ENCODE assay signal across 15 cellular contexts in the genomic region with DNA sequence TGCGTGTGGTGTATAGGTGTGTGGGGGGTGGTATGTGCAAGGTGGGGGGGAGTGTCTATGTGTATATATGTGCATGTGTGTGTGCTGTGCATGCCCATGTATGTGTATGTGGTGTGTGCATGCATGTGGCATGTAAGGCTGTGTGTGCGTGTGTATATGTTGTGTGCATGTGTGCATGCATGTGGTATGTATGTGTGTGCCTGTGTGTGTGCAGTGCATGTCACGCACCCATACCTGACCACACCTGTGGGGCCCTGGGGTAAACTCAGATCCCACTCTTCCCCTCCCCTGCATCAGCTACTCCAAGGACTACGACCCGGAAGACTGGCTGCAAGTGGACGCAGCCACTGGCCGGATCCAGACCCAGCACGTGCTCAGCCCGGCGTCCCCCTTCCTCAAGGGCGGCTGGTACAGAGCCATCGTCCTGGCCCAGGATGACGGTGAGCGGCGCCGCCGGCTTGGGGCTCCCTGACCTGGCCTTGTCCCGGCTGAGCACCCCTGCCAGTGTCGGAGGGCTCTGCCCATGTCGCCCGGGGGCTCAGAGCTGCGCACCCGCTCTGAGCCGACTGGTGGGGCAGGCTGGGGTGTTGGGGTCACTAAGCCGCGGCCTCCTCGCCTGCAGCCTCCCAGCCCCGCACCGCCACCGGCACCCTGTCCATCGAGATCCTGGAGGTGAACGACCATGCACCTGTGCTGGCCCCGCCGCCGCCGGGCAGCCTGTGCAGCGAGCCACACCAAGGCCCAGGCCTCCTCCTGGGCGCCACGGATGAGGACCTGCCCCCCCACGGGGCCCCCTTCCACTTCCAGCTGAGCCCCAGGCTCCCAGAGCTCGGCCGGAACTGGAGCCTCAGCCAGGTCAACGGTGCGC. TPM values are rescaled to one million over a fixed set of nuclear protein-coding genes. Genes with fewer than 3 reads are reported as not detected.
DNase-seq lines count a peak whose midpoint lies in the region; ATAC-seq, FAIRE-seq and TF ChIP-seq lines count a peak whose summit lies in the region.
"Had no signal": no experiment of that assay in that cellular context is flagged by ENCODE, and none has a peak within 500 bp of the region (broad histone marks: within the 10 kb centered on the region; RNA-seq: fewer than 3 reads in every experiment).

No MANE protein-coding gene starts in this region.

- H3K9me3 Mint-ChIP-seq in CD4-positive, alpha-beta memory T cell: peaks cover 0 to 8% (median 0%) of the 10 kb centered on the region in 8 donors
- H3K9me3 Mint-ChIP-seq in naive B cell: peaks cover 0 to 6% (median 0%) of the 10 kb centered on the region in 7 donors

- H3K4me3 Mint-ChIP-seq in CD4-positive, alpha-beta memory T cell: peak overlapping the region in 7 of 8 donors; percentile 9 to 62 (median 49)
- peak overlapping the region in 7 of 8 donors; percentile 13 to 63 (median 35) for H3K4me3 Mint-ChIP-seq in naive B cell

- BruUV-seq in A673 (replicated peaks; lab: Mats Ljungman, UMichigan): no TSS peak

- intact Hi-C loops in A673 (cut with micrococcal nuclease; ENCODE audit: unreplicated experiment): loop anchor here (5.0 kb wide), 1 partner anchor 296 kb away; no protein-coding TSS in a partner anchor
- intact Hi-C loops in CD4-positive, alpha-beta memory T cell (cut with micrococcal nuclease): no loop called here

- H3K27me3 Mint-ChIP-seq in CD4-positive, alpha-beta memory T cell: peaks cover 0 to 1% of the 10 kb centered on the region in 2 donors
- H3K27me3 Mint-ChIP-seq in naive B cell: peaks cover 0 to 5% (median 0%) of the 10 kb centered on the region in 3 donors

- H3K36me3 Mint-ChIP-seq in CD4-positive, alpha-beta memory T cell: no peaks in the 10 kb centered on the region
- H3K36me3 Mint-ChIP-seq in naive B cell: no peaks in the 10 kb centered on the region

- H3K27ac Mint-ChIP-seq in CD4-positive, alpha-beta memory T cell: peak overlapping the region in 4 of 7 donors; percentile 51 to 97 (median 72)
- H3K27ac Mint-ChIP-seq in naive B cell: peak overlapping the region in 1 of 6 donors; percentile 57

- no peaks in the 10 kb centered on the region for H3K27me3 ChIP-seq in A673 (replicated peaks; ENCODE audit: insufficient read depth, low read depth, low read length, poor library complexity)
- no peaks in the 10 kb centered on the region for H3K27me3 ChIP-seq in CD4-positive, alpha-beta memory T cell (ENCODE audit: insufficient read depth, low read length)
- H3K27me3 ChIP-seq in bronchial epithelial cell (ENCODE audit: control insufficient read depth, insufficient read depth, low read length): peaks cover 5% of the 10 kb centered on the region
- H3K27me3 ChIP-seq in BE2C: peaks cover 20% of the 10 kb centered on the region

- peaks cover 0 to 23% (median 3%) of the 10 kb centered on the region in 4 donors for H3K4me1 Mint-ChIP-seq in CD4-positive, alpha-beta memory T cell
- peaks cover 0 to 6% (median 5%) of the 10 kb centered on the region in 3 donors for H3K4me1 Mint-ChIP-seq in naive B cell

- H3K9me3 ChIP-seq in A673 (ENCODE audit: low read depth, low read length, poor library complexity, severe bottlenecking) (no peaks in the 10 kb centered on the region), BE2C (no peaks in the 10 kb centered on the region)
- H3K9me3 ChIP-seq in CD4-positive, alpha-beta memory T cell (ENCODE audit: control insufficient read depth in 1 of 2, low read length in 2 of 2): no peaks in the 10 kb centered on the region

- peak; percentile 55 for FAIRE-seq in bronchial epithelial cell (lab: Jason Lieb, UNC)
- FAIRE-seq: H54 had no signal

- H3K27ac ChIP-seq in A673 (ENCODE audit: low read depth, low read length, poor library complexity, severe bottlenecking): no peak overlapping the region
- H3K27ac ChIP-seq in CD4-positive, alpha-beta memory T cell (ENCODE audit: low read depth, low read length): no peak overlapping the region
- H3K27ac ChIP-seq: SK-N-MC had no signal

- H3K4me1 ChIP-seq in A673 (ENCODE audit: insufficient read depth, low read length, poor library complexity, severe bottlenecking) (peaks cover 7% of the 10 kb centered on the region), BE2C (no peaks in the 10 kb centered on the region)
- no peaks in the 10 kb centered on the region for H3K4me1 ChIP-seq in CD4-positive, alpha-beta memory T cell (ENCODE audit: insufficient read depth, low read length)

- no peaks in the 10 kb centered on the region for H3K36me3 ChIP-seq in A673 (ENCODE audit: insufficient read depth, low read length, poor library complexity, severe bottlenecking)
- no peaks in the 10 kb centered on the region for H3K36me3 ChIP-seq in CD4-positive, alpha-beta memory T cell (ENCODE audit: insufficient read depth, low read length)
- no peaks in the 10 kb centered on the region for H3K36me3 ChIP-seq in bronchial epithelial cell (ENCODE audit: control insufficient read depth, insufficient read depth, low read length)
- no peaks in the 10 kb centered on the region for H3K36me3 ChIP-seq in BE2C

- H3K4me3 ChIP-seq in A673 (ENCODE audit: low read depth, low read length, poor library complexity, severe bottlenecking) (peak overlapping the region; percentile 49), bronchial epithelial cell (ENCODE audit: low read depth, low read length) (no peak overlapping the region), BE2C (ENCODE audit: low read depth, low read length) (no peak overlapping the region)
- H3K4me3 ChIP-seq in CD4-positive, alpha-beta memory T cell (ENCODE audit: low read length in 2 of 2): no peak overlapping the region

- POLR2A ChIA-PET in A673 (lab: Charles Lee; ENCODE audit: low non-redundant PET): no interaction called here
- POLR2A ChIA-PET in CD4-positive, alpha-beta memory T cell (lab: Charles Lee; ENCODE audit: partially characterized antibody): interaction anchor here (0.7 kb wide), 1 partner anchor 397 kb away, joined by 3 read pairs; no protein-coding TSS in a partner anchor

- no peak for ATAC-seq in naive B cell (ENCODE audit: low read depth in 2 of 2)

- TF ChIP-seq CTCF in A673 (conservative IDR thresholded peaks at IDR 0.05; ENCODE audit: low read depth, low read length) (no peak), bronchial epithelial cell (IDR thresholded peaks at IDR 0.05; ENCODE audit: insufficient read depth, low read length, severe bottlenecking) (no peak), BE2C (IDR thresholded peaks at IDR 0.05; ENCODE audit: low read depth, low read length) (no peak)

- CTCF ChIA-PET in A673 (lab: Charles Lee): no interaction called here
- CTCF ChIA-PET in CD4-positive, alpha-beta memory T cell (lab: Charles Lee; ENCODE audit: partially characterized antibody): no interaction called here

- no peak for DNase-seq in A673 (ENCODE audit: low spot score)
- DNase-seq in CD4-positive, alpha-beta memory T cell: peak in 1 of 5 donors; percentile 36
- DNase-seq in bronchial epithelial cell (ENCODE audit: low read depth): no peak
- DNase-seq in naive B cell: no peak
- DNase-seq in BE2C: no peak
- DNase-seq in HCEC 1CT: no peak
- no peak for DNase-seq in NCI-H82 (lab: John Stamatoyannopoulos, UW)
- DNase-seq in SKM-1 (lab: John Stamatoyannopoulos, UW; ENCODE audit: unreplicated experiment): no peak
- DNase-seq: activated CD4-positive, alpha-beta T cell treated with anti-CD3 and anti-CD28 coated beads for 4 hours; COR-L47; foreskin melanocyte; NCI-H1694 treated with DMSO at 0.1 percent for 48 hours; stimulated activated CD4-positive, alpha-beta T cell treated with anti-CD3 and anti-CD28 coated beads, Interleukin-4, amount 100 ng/mL, for 1 hour had no signal

RNA-seq across cellular contexts. Expression of gene SLC22A31, which starts 9.1 kb away (rescaled TPM):
- total RNA-seq in A673 (2021) (0.47 and 1.0 TPM in 2 replicates), bronchial epithelial cell (0.26 TPM in 1 of 2 replicates, not detected in the other)
- under 1 TPM in 1 of 2 experiments, not detected in 1; 0.44 TPM for total RNA-seq in CD4-positive, alpha-beta memory T cell
- under 1 TPM; 0.32 to 0.48 TPM for polyA plus RNA-seq in CD4-positive, alpha-beta memory T cell
- polyA plus RNA-seq in naive B cell (ENCODE audit: low read depth in 6 of 6): not detected
- polyA plus RNA-seq in BE2C (2012; ENCODE audit: insufficient read depth, insufficient read length, low read depth): not detected

RNA-seq across cellular contexts. Expression of gene CDH15, which starts 19.7 kb away (rescaled TPM):
- total RNA-seq in A673 (2021) (0.13 and 0.24 TPM in 2 replicates), bronchial epithelial cell (under 0.01 TPM in 2 replicates)
- total RNA-seq in CD4-positive, alpha-beta memory T cell: not detected
- not detected for polyA plus RNA-seq in CD4-positive, alpha-beta memory T cell
- not detected for polyA plus RNA-seq in naive B cell (ENCODE audit: low read depth in 6 of 6)
- not detected for polyA plus RNA-seq in BE2C (2012; ENCODE audit: insufficient read depth, insufficient read length, low read depth)

RNA-seq across cellular contexts. Expression of gene ZNF778, which starts 26.2 kb away (rescaled TPM):
- total RNA-seq in A673 (2021) (11.8 and 14.0 TPM in 2 replicates), bronchial epithelial cell (8.8 and 10.3 TPM in 2 replicates)
- total RNA-seq in CD4-positive, alpha-beta memory T cell: 10 to 100 TPM; 13.1 to 15.9 TPM
- polyA plus RNA-seq in CD4-positive, alpha-beta memory T cell: 1 to 10 TPM; 1.0 to 4.4 TPM
- 1 to 10 TPM; 1.5 to 7.1 (median 4.2) TPM for polyA plus RNA-seq in naive B cell (ENCODE audit: low read depth in 6 of 6)
- 9.2 TPM for polyA plus RNA-seq in BE2C (2012; ENCODE audit: insufficient read depth, insufficient read length, low read depth)
